ENCODE assay signal across 8 cellular contexts in genomic region chr11:18706330-18707243, GRCh38. TPM values are rescaled to one million over a fixed set of nuclear protein-coding genes. Genes with fewer than 3 reads are reported as not detected.
DNase-seq lines count a peak whose midpoint lies in the region; ATAC-seq and TF ChIP-seq lines count a peak whose summit lies in the region.

No MANE protein-coding gene starts in this region.

- H3K27ac ChIP-seq in lower lobe of right lung = peak overlapping the region; percentile 72

- peaks cover 20% of the 10 kb centered on the region for H3K4me1 ChIP-seq in lower lobe of right lung

- peaks cover 23% of the 10 kb centered on the region for H3K4me1 Mint-ChIP-seq in stimulated activated naive CD8-positive, alpha-beta T cell treated with anti-CD3 and anti-CD28 coated beads, Interleukin-15, Interleukin-2, amounts not matched to agents 100 ng/mL and 50 ng/mL, for 24 hours (ENCODE audit: low read depth)

- peak; percentile 53 for ATAC-seq in HG03558 (IDR thresholded peaks at IDR 0.05; ENCODE audit: extremely low read depth, unreplicated experiment)
- peak; percentile 68 to 88 for ATAC-seq in lower lobe of right lung
- no peak for ATAC-seq in HG03045 (IDR thresholded peaks at IDR 0.05; ENCODE audit: unreplicated experiment)

- peak overlapping the region; percentile 84 for H3K27ac Mint-ChIP-seq in stimulated activated naive CD8-positive, alpha-beta T cell treated with anti-CD3 and anti-CD28 coated beads, Interleukin-15, Interleukin-2, amounts not matched to agents 100 ng/mL and 50 ng/mL, for 24 hours

- H3K4me3 ChIP-seq in lower lobe of right lung = peak overlapping the region; percentile 58

- H3K36me3 Mint-ChIP-seq in stimulated activated naive CD8-positive, alpha-beta T cell treated with anti-CD3 and anti-CD28 coated beads, Interleukin-15, Interleukin-2, amounts not matched to agents 100 ng/mL and 50 ng/mL, for 24 hours (ENCODE audit: low read depth) = peaks cover 5% of the 10 kb centered on the region

- H3K27me3 ChIP-seq in lower lobe of right lung (ENCODE audit: low read depth) = no peaks in the 10 kb centered on the region

- H3K9me3 Mint-ChIP-seq in stimulated activated naive CD8-positive, alpha-beta T cell treated with anti-CD3 and anti-CD28 coated beads, Interleukin-15, Interleukin-2, amounts not matched to agents 100 ng/mL and 50 ng/mL, for 24 hours = no peaks in the 10 kb centered on the region

- TF ChIP-seq CTCF in GM13976 (IDR thresholded peaks at IDR 0.05; ENCODE audit: borderline replicate concordance, control extremely low read depth, extremely low read depth, insufficient read depth, missing control alignments) (no peak), lower lobe of right lung (IDR thresholded peaks at IDR 0.05) (no peak)

- H3K27me3 Mint-ChIP-seq in stimulated activated naive CD8-positive, alpha-beta T cell treated with anti-CD3 and anti-CD28 coated beads, Interleukin-15, Interleukin-2, amounts not matched to agents 100 ng/mL and 50 ng/mL, for 24 hours = no peaks in the 10 kb centered on the region

- in situ Hi-C loops in GM13976 (cut with MboI; ENCODE audit: low sequenced_read_pairs, unreplicated experiment) = no loop called here

- intact Hi-C loops in lower lobe of right lung (cut with DNase I) = no loop called here

- H3K4me3 Mint-ChIP-seq in stimulated activated naive CD8-positive, alpha-beta T cell treated with anti-CD3 and anti-CD28 coated beads, Interleukin-15, Interleukin-2, amounts not matched to agents 100 ng/mL and 50 ng/mL, for 24 hours = peak overlapping the region; percentile 80

- peaks cover 6% of the 10 kb centered on the region for H3K36me3 ChIP-seq in lower lobe of right lung

- no peaks in the 10 kb centered on the region for H3K9me3 ChIP-seq in lower lobe of right lung

- peak; percentile 60 for DNase-seq in GM13976 (ENCODE audit: low spot score)
- DNase-seq in activated CD4-positive, alpha-beta T cell treated with anti-CD3 and anti-CD28 coated beads for 1 hour = peak; percentile 35
- DNase-seq in dermis microvascular lymphatic vessel endothelial cell (ENCODE audit: low read depth in 2 of 2) = peak; percentile 64
- peak; percentile 67 for DNase-seq in lower lobe of right lung
- no peak for DNase-seq in OCI-M1 (lab: John Stamatoyannopoulos, UW)

RNA-seq across cellular contexts. Expression of gene TMEM86A, which starts 8.0 kb away (rescaled TPM):
- 1.9 and 6.8 TPM in 2 replicates for total RNA-seq in dermis microvascular lymphatic vessel endothelial cell
- 11.7 TPM for total RNA-seq in lower lobe of right lung

RNA-seq across cellular contexts. Expression of gene IGSF22, which starts 19.4 kb away (rescaled TPM):
- total RNA-seq in dermis microvascular lymphatic vessel endothelial cell = 0.13 and 0.26 TPM in 2 replicates
- 2.3 TPM for total RNA-seq in lower lobe of right lung
